9 cellular contexts compared by ENCODE assay signal in the genomic region with DNA sequence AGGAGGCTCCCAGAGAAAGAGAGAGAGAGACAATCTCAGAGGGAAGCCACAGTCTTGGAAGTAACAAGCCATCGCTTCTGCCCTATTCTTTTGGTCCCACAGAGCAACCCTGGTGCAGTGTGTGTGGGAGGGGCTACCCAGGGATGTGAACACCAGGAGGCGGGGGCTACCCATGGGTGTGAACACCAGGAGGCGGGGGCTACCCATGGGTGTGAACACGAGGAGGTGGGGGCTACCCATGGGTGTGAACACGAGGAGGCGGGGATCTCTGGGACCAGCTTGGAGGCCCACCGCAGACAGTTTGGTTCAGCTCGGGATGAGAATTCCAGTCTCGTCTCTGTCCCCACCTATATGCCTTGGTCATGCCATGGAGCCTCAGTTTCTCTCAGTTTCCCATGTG. TPM values are rescaled to one million over a fixed set of nuclear protein-coding genes. Genes with fewer than 3 reads are reported as not detected.
"Had no signal": no experiment of that assay in that cellular context is flagged by ENCODE, and none has a peak within 500 bp of the region (broad histone marks: within the 10 kb centered on the region; RNA-seq: fewer than 3 reads in every experiment).

No MANE protein-coding gene starts in this region.

- H2AFZ ChIP-seq: GM23338 had no signal

- DNase-seq: H9, HCEC 1CT, HFFc6, IMR-90 had no signal

- FAIRE-seq: H1, H54, HTR-8/SVneo, K562 had no signal

- H3K4me3 ChIP-seq: GM23338, K562 had no signal

- H3K4me2 ChIP-seq: GM23338 had no signal

- ATAC-seq: GM23338, K562 had no signal

RNA-seq across cellular contexts. Expression of a gene that starts 44.9 kb away (rescaled TPM):
- total RNA-seq: IMR-90, K562 had no signal
